In the genomic region with DNA sequence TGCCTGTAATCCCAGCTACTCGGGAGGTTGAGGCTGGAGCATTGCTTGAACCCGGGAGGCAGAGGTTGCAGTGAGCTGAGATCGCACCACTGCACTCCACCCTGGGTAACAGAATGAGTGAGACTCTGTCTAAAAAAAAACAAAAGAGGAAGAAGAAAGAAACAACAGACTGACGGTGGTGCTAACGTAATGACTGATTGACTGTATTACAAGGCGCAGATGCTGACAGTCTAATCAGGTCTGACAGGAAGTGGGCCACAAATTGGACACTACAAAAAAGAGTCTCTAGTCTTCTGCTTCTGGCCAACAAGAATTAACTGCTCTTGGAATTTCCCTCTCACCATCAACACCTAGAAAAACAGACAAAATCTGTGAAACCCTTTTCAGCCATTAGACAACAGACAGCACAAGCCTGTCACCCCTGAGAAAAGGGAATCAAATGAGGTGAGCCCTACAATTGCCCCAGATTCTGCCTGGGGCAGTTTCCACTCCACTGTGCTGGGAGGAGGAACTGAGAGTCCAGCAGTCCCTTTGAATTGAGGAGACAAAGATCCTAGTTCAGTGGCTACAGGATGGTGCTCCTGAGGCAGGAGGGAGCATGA, we compare ENCODE assay signal across 11 cellular contexts. TPM values are rescaled to one million over a fixed set of nuclear protein-coding genes. Genes with fewer than 3 reads are reported as not detected.
DNase-seq lines count a peak whose midpoint lies in the region; ATAC-seq and TF ChIP-seq lines count a peak whose summit lies in the region.
"Had no signal": no experiment of that assay in that cellular context is flagged by ENCODE, and none has a peak within 500 bp of the region (broad histone marks: within the 10 kb centered on the region; RNA-seq: fewer than 3 reads in every experiment).

No MANE protein-coding gene starts in this region.

- DNase-seq in right atrium auricular region (ENCODE audit: low spot score) (peak; percentile 18), left ventricle myocardium superior (no peak), NOMO-1 treated with dmso at 0.1 percent for 144 hours (lab: John Stamatoyannopoulos, UW; ENCODE audit: unreplicated experiment) (peak; percentile 61), AG08396 (ENCODE audit: low spot score) (no peak), GM19238 (ENCODE audit: insufficient read length, low spot score) (no peak), RKO (ENCODE audit: low spot score) (no peak)
- no peak for DNase-seq in stimulated activated naive CD4-positive, alpha-beta T cell treated with Interleukin-2 at 50 U/mL for 16 hours (lab: John Stamatoyannopoulos, UW)
- DNase-seq: activated gamma-delta T cell, SK-N-SH had no signal

- no peak overlapping the region for H3K27ac ChIP-seq in right atrium auricular region

- H3K4me3 ChIP-seq in right atrium auricular region: no peak overlapping the region

- no peaks in the 10 kb centered on the region for H3K27me3 ChIP-seq in right atrium auricular region

- H3K4me1 ChIP-seq in right atrium auricular region: peaks cover 0 to 5% of the 10 kb centered on the region in 2 donors

- no peak for TF ChIP-seq CTCF in right atrium auricular region (IDR thresholded peaks at IDR 0.05)

- intact Hi-C loops in left ventricle myocardium superior (cut with micrococcal nuclease): no loop called here

- ATAC-seq in left ventricle myocardium superior (no peak), HG02885 (IDR thresholded peaks at IDR 0.05; ENCODE audit: poor library complexity, unreplicated experiment) (peak; percentile 71)
- ATAC-seq: sciatic nerve had no signal

- H3K36me3 ChIP-seq in right atrium auricular region: no peaks in the 10 kb centered on the region

- H3K9me3 ChIP-seq in right atrium auricular region: peaks cover 0 to 12% of the 10 kb centered on the region in 2 donors
- H3K9me3 ChIP-seq: SK-N-SH had no signal

RNA-seq across cellular contexts. Expression of gene SNED1, which starts 43.2 kb away (rescaled TPM):
- total RNA-seq in right atrium auricular region (10 to 100 TPM in 1 of 2 donors, 1 to 10 TPM in 1; 9.9 to 16.4 TPM), left ventricle myocardium superior (7.4 TPM)

Comparison
In these comparisons a context has a peak if more than half of its experiments do, and no peak if none do; other contexts are left out.
1. DNase-seq: peak in right atrium auricular region (single experiment) and NOMO-1 treated with dmso at 0.1 percent for 144 hours (single experiment); none in left ventricle myocardium superior (single experiment), stimulated activated naive CD4-positive, alpha-beta T cell treated with Interleukin-2 at 50 U/mL for 16 hours (single experiment), AG08396 (single experiment), GM19238 (single experiment) and RKO (single experiment).